In genomic region chr9:36862206-36863145, GRCh38 we compare ENCODE assay signal across 8 cellular contexts.
DNase-seq lines count a peak whose midpoint lies in the region; ATAC-seq and TF ChIP-seq lines count a peak whose summit lies in the region.

No MANE protein-coding gene starts in this region.

- no peak overlapping the region for H3K27ac Mint-ChIP-seq in HFFc6

- H3K27ac ChIP-seq in WERI-Rb-1 = no peak overlapping the region

- H3K9me3 ChIP-seq in WERI-Rb-1 (ENCODE audit: severe bottlenecking) = no peaks in the 10 kb centered on the region

- no peaks in the 10 kb centered on the region for H3K27me3 ChIP-seq in WERI-Rb-1 (ENCODE audit: insufficient read depth, low read depth, severe bottlenecking)

- no peak overlapping the region for H3K4me3 Mint-ChIP-seq in HFFc6

- ATAC-seq in HG02759 (IDR thresholded peaks at IDR 0.05; ENCODE audit: unreplicated experiment) = no peak

- no peaks in the 10 kb centered on the region for H3K4me1 Mint-ChIP-seq in HFFc6 (ENCODE audit: low read depth)

- no peaks in the 10 kb centered on the region for H3K36me3 Mint-ChIP-seq in HFFc6 (ENCODE audit: low read depth)

- peaks cover 46% of the 10 kb centered on the region for H3K27me3 Mint-ChIP-seq in HFFc6 (ENCODE audit: insufficient read depth)

- TF ChIP-seq CTCF in HFFc6 (IDR thresholded peaks at IDR 0.05) (peak; percentile 85), WERI-Rb-1 (IDR thresholded peaks at IDR 0.05; ENCODE audit: low read depth, low read length) (peak; percentile 85)

- peaks cover 3% of the 10 kb centered on the region for H3K36me3 ChIP-seq in WERI-Rb-1

- no peaks in the 10 kb centered on the region for H3K9me3 Mint-ChIP-seq in HFFc6

- DNase-seq in Ammon's horn (ENCODE audit: low spot score) (peak; percentile 54), HFFc6 (peak; percentile 21), WERI-Rb-1 (peak; percentile 44), hepatic stellate cell (ENCODE audit: low spot score) (peak; percentile 71), activated gamma-delta T cell treated with Interleukin-2 at 50 U/mL for 16 hours (no peak), activated T-cell treated with anti-CD3 and anti-CD28 coated beads for 4 hours (no peak)
- peak; percentile 46 for DNase-seq in stimulated activated CD8-positive, alpha-beta memory T cell treated with anti-CD3 and anti-CD28 coated beads, Interleukin-4, amount 100 ng/mL, for 48 hours

- H3K4me3 ChIP-seq in WERI-Rb-1 (ENCODE audit: low read depth, low read length) = no peak overlapping the region

Comparison
In these comparisons a context has a peak if more than half of its experiments do, and no peak if none do; other contexts are left out.
1. DNase-seq: peak in Ammon's horn (single experiment), HFFc6 (single experiment), WERI-Rb-1 (single experiment), hepatic stellate cell (single experiment) and stimulated activated CD8-positive, alpha-beta memory T cell treated with anti-CD3 and anti-CD28 coated beads, Interleukin-4, amount 100 ng/mL, for 48 hours (single experiment); none in activated gamma-delta T cell treated with Interleukin-2 at 50 U/mL for 16 hours (single experiment) and activated T-cell treated with anti-CD3 and anti-CD28 coated beads for 4 hours (single experiment).